In the genomic region with DNA sequence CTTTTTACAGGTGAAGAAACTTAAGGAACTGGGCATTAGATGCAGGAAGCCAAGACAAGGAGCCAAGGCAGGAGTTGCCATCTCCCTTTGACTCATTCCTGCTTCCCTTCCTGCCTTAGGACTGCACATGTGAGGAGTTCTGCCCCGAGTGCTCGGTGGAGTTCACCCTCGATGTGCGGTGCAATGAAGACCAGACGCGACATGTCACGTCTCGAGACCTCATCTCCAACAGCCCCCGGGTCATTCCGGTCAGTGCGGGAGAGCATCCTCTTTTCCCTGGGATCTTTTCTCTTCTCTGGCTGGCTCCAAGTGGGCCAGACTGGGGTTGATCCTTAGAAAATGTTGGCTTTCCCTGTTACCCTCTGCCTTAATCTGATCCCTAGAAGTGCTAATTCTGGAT, we compare ENCODE assay signal across 15 cellular contexts. TPM values are rescaled to one million over a fixed set of nuclear protein-coding genes. Genes with fewer than 3 reads are reported as not detected.
DNase-seq lines count a peak whose midpoint lies in the region; ATAC-seq and TF ChIP-seq lines count a peak whose summit lies in the region.
"Had no signal": no experiment of that assay in that cellular context is flagged by ENCODE, and none has a peak within 500 bp of the region (broad histone marks: within the 10 kb centered on the region; RNA-seq: fewer than 3 reads in every experiment).

No MANE protein-coding gene starts in this region.

- no peak overlapping the region for H3K14ac ChIP-seq in H9 (ENCODE audit: insufficient read depth, low read length)

- H2AK5ac ChIP-seq in H9 (ENCODE audit: insufficient read length, low read length) = no peak overlapping the region

- no peak overlapping the region for H2AFZ ChIP-seq in H9 (ENCODE audit: low read length)
- H2AFZ ChIP-seq: GM23248 had no signal

- H3K27me3 Mint-ChIP-seq in activated T-cell treated with anti-CD3 and anti-CD28 coated beads, Interleukin-2, amount 50 U/mL, for 24 hours = no peaks in the 10 kb centered on the region
- H3K27me3 Mint-ChIP-seq in activated T-cell treated with anti-CD3 and anti-CD28 coated beads, Interleukin-2, amount 50 U/mL, for 4 hours (ENCODE audit: low read depth) = no peaks in the 10 kb centered on the region
- H3K27me3 Mint-ChIP-seq in H9 (ENCODE audit: low read depth) (no peaks in the 10 kb centered on the region), memory B cell (no peaks in the 10 kb centered on the region)
- H3K27me3 Mint-ChIP-seq: CD4-positive, CD25-positive, alpha-beta regulatory T cell had no signal

- H3K79me2 ChIP-seq in H9 (ENCODE audit: insufficient read depth, low read length) = no peaks in the 10 kb centered on the region

- peaks cover 83% of the 10 kb centered on the region for H3K36me3 Mint-ChIP-seq in activated T-cell treated with anti-CD3 and anti-CD28 coated beads, Interleukin-2, amount 50 U/mL, for 24 hours (ENCODE audit: low read depth)
- H3K36me3 Mint-ChIP-seq in activated T-cell treated with anti-CD3 and anti-CD28 coated beads, Interleukin-2, amount 50 U/mL, for 4 hours (ENCODE audit: insufficient read depth) = peaks cover 42% of the 10 kb centered on the region
- H3K36me3 Mint-ChIP-seq in H9 (ENCODE audit: insufficient read depth in 1 of 3, low read depth in 3 of 3) = peaks cover 42 to 80% (median 73%) of the 10 kb centered on the region in 3 experiments
- peaks cover 39% of the 10 kb centered on the region for H3K36me3 Mint-ChIP-seq in memory B cell

- no peak overlapping the region for H3K18ac ChIP-seq in H9 (ENCODE audit: insufficient read length, low read depth, low read length)

- H3K9me3 ChIP-seq in H9 (ENCODE audit: control insufficient read depth, low read depth, low read length) = no peaks in the 10 kb centered on the region
- H3K9me3 ChIP-seq in spleen = no peaks in the 10 kb centered on the region
- no peaks in the 10 kb centered on the region for H3K9me3 ChIP-seq in stomach
- no peaks in the 10 kb centered on the region for H3K9me3 ChIP-seq in gastroesophageal sphincter
- H3K9me3 ChIP-seq: BLaER1 treated with 17β-estradiol and CSF1 and Interleukin-3, amounts not matched to agents 10 nM and 100 nM had no signal

- H2BK5ac ChIP-seq in H9 (ENCODE audit: insufficient read length, low read length) = no peak overlapping the region

- no peak overlapping the region for H3K23ac ChIP-seq in H9 (ENCODE audit: insufficient read length, low read depth, low read length)

- H3K27ac Mint-ChIP-seq in activated T-cell treated with anti-CD3 and anti-CD28 coated beads, Interleukin-2, amount 50 U/mL, for 24 hours = peak overlapping the region; percentile 63
- H3K27ac Mint-ChIP-seq in H9 = no peak overlapping the region
- H3K27ac Mint-ChIP-seq in memory B cell = peak overlapping the region; percentile 20
- H3K27ac Mint-ChIP-seq: CD4-positive, CD25-positive, alpha-beta regulatory T cell had no signal

- no peaks in the 10 kb centered on the region for H3K23me2 ChIP-seq in H9 (ENCODE audit: insufficient read length, low read depth, low read length, poor library complexity, severe bottlenecking)

- H3K36me3 ChIP-seq in spleen = peaks cover 0 to 100% (median 75%) of the 10 kb centered on the region in 6 donors
- H3K36me3 ChIP-seq in stomach = peaks cover 62 to 100% (median 99%) of the 10 kb centered on the region in 4 donors
- peaks cover 0 to 100% of the 10 kb centered on the region in 2 donors for H3K36me3 ChIP-seq in gastroesophageal sphincter

- intact Hi-C loops in spleen (cut with DNase I; ENCODE audit: low total_unique reads) (loop anchor here (10.0 kb wide), 1 partner anchor 46 kb away; no protein-coding TSS in a partner anchor), stomach (cut with DNase I; ENCODE audit: low total_unique reads) (no loop called here)

- no peak overlapping the region for H3K27ac ChIP-seq in H9 (ENCODE audit: insufficient read length, low read depth, low read length)
- H3K27ac ChIP-seq in spleen = no peak overlapping the region
- no peak overlapping the region for H3K27ac ChIP-seq in stomach
- H3K27ac ChIP-seq in gastroesophageal sphincter = no peak overlapping the region
- H3K27ac ChIP-seq: BLaER1 treated with 17β-estradiol and CSF1 and Interleukin-3, amounts not matched to agents 10 nM and 100 nM; GM23248 had no signal

- no peak for ATAC-seq in activated T-cell treated with anti-CD3 and anti-CD28 coated beads, Interleukin-2, amount 50 U/mL, for 4 hours
- ATAC-seq in memory B cell (ENCODE audit: low read depth) (no peak), GM21737 (IDR thresholded peaks at IDR 0.05; ENCODE audit: unreplicated experiment) (no peak), gastroesophageal sphincter (no peak)

- no peak for TF ChIP-seq POLR2A in spleen (IDR thresholded peaks at IDR 0.05)
- TF ChIP-seq POLR2A in stomach (IDR thresholded peaks at IDR 0.05) = no peak
- TF ChIP-seq POLR2A in gastroesophageal sphincter (IDR thresholded peaks at IDR 0.05) = no peak

- H2BK20ac ChIP-seq in H9 (ENCODE audit: low read depth, low read length, poor library complexity, severe bottlenecking) = no peak overlapping the region

- no peaks in the 10 kb centered on the region for H4K20me1 ChIP-seq in H9 (ENCODE audit: control insufficient read depth, insufficient read depth, insufficient read length)

- H3K56ac ChIP-seq in H9 (ENCODE audit: insufficient read length, low read depth, low read length) = no peak overlapping the region

- H3K79me1 ChIP-seq in H9 (ENCODE audit: insufficient read depth, low read depth, low read length, poor library complexity, severe bottlenecking) = no peaks in the 10 kb centered on the region

- no peak overlapping the region for H3K4ac ChIP-seq in H9 (ENCODE audit: low read depth, low read length)

- TF ChIP-seq EP300 in stomach (IDR thresholded peaks at IDR 0.05) (no peak), gastroesophageal sphincter (IDR thresholded peaks at IDR 0.05) (no peak)

- H3K4me3 ChIP-seq in spleen (no peak overlapping the region), stomach (no peak overlapping the region), gastroesophageal sphincter (no peak overlapping the region)
- H3K4me3 ChIP-seq: BLaER1 treated with 17β-estradiol and CSF1 and Interleukin-3, amounts not matched to agents 10 nM and 100 nM; GM23248 had no signal

- H2BK120ac ChIP-seq in H9 (ENCODE audit: low read depth, low read length, poor library complexity, severe bottlenecking) = no peak overlapping the region

- TF ChIP-seq CTCF in H9 (conservative IDR thresholded peaks at IDR 0.05) = no peak
- TF ChIP-seq CTCF in spleen (IDR thresholded peaks at IDR 0.05 in 8 of 11, conservative IDR thresholded peaks at IDR 0.05 in 3 of 11) = no peak
- no peak for TF ChIP-seq CTCF in stomach (IDR thresholded peaks at IDR 0.05)
- no peak for TF ChIP-seq CTCF in gastroesophageal sphincter (IDR thresholded peaks at IDR 0.05)

- no peaks in the 10 kb centered on the region for H3K9me3 Mint-ChIP-seq in activated T-cell treated with anti-CD3 and anti-CD28 coated beads, Interleukin-2, amount 50 U/mL, for 24 hours
- no peaks in the 10 kb centered on the region for H3K9me3 Mint-ChIP-seq in activated T-cell treated with anti-CD3 and anti-CD28 coated beads, Interleukin-2, amount 50 U/mL, for 4 hours
- H3K9me3 Mint-ChIP-seq in H9 (no peaks in the 10 kb centered on the region), memory B cell (no peaks in the 10 kb centered on the region)

- H3K4me1 ChIP-seq in H9 (ENCODE audit: insufficient read depth, low read length) (peaks cover 10% of the 10 kb centered on the region; the same call in 1 of the 2 replicates), spleen (peaks cover 6 to 72% (median 47%) of the 10 kb centered on the region in 6 donors), stomach (peaks cover 26 to 60% (median 48%) of the 10 kb centered on the region in 4 donors), gastroesophageal sphincter (peaks cover 0 to 37% (median 11%) of the 10 kb centered on the region in 3 donors)

- no peak overlapping the region for H3T11ph ChIP-seq in H9 (ENCODE audit: low read length)

- no peak for DNase-seq in activated T-cell treated with anti-CD3 and anti-CD28 coated beads, Interleukin-2, amount 50 U/mL, for 24 hours
- DNase-seq in activated T-cell treated with anti-CD3 and anti-CD28 coated beads, Interleukin-2, amount 50 U/mL, for 4 hours = no peak
- peak; percentile 7 for DNase-seq in H9
- DNase-seq in memory B cell (ENCODE audit: low spot score in 2 of 2) = no peak
- DNase-seq in spleen = peak; percentile 65
- no peak for DNase-seq in stomach
- DNase-seq: 8988T; ACHN; CD4-positive, CD25-positive, alpha-beta regulatory T cell; DMS53; GF-D8; GM23248 had no signal

- no peak overlapping the region for H3K4me2 ChIP-seq in H9 (ENCODE audit: insufficient read depth, insufficient read length, low read length)
- H3K4me2 ChIP-seq: BLaER1 treated with 17β-estradiol and CSF1 and Interleukin-3, amounts not matched to agents 10 nM and 100 nM had no signal

- no peak overlapping the region for H3K9ac ChIP-seq in H9 (ENCODE audit: extremely low read depth, insufficient read length, low read length)
- H3K9ac ChIP-seq: BLaER1 treated with 17β-estradiol and CSF1 and Interleukin-3, amounts not matched to agents 10 nM and 100 nM; GM23248 had no signal

- no peak overlapping the region for H3K4me3 Mint-ChIP-seq in activated T-cell treated with anti-CD3 and anti-CD28 coated beads, Interleukin-2, amount 50 U/mL, for 24 hours
- H3K4me3 Mint-ChIP-seq in activated T-cell treated with anti-CD3 and anti-CD28 coated beads, Interleukin-2, amount 50 U/mL, for 4 hours = no peak overlapping the region
- H3K4me3 Mint-ChIP-seq in H9 = no peak overlapping the region
- no peak overlapping the region for H3K4me3 Mint-ChIP-seq in memory B cell

- H4K8ac ChIP-seq in H9 (replicated peaks; ENCODE audit: insufficient read length, low read depth, low read length) = no peak overlapping the region

- no peak overlapping the region for H4K5ac ChIP-seq in H9 (ENCODE audit: insufficient read length, low read depth, low read length)

- H3K4me1 Mint-ChIP-seq in activated T-cell treated with anti-CD3 and anti-CD28 coated beads, Interleukin-2, amount 50 U/mL, for 24 hours (ENCODE audit: low read depth) = peaks cover 21% of the 10 kb centered on the region
- peaks cover 10% of the 10 kb centered on the region for H3K4me1 Mint-ChIP-seq in activated T-cell treated with anti-CD3 and anti-CD28 coated beads, Interleukin-2, amount 50 U/mL, for 4 hours (ENCODE audit: low read depth)
- H3K4me1 Mint-ChIP-seq in H9 (peaks cover 17 to 20% of the 10 kb centered on the region in 2 experiments), memory B cell (peaks cover 13% of the 10 kb centered on the region)

- no peak overlapping the region for H2BK12ac ChIP-seq in H9 (ENCODE audit: insufficient read length, low read depth, low read length)

- H2BK15ac ChIP-seq in H9 (ENCODE audit: low read depth, low read length) = no peak overlapping the region

- H4K91ac ChIP-seq in H9 (ENCODE audit: insufficient read length, low read depth, low read length) = no peak overlapping the region

- H3K27me3 ChIP-seq in H9 (ENCODE audit: insufficient read depth, low read length) = no peaks in the 10 kb centered on the region
- H3K27me3 ChIP-seq in spleen (replicated peaks in 1 of 7) = no peaks in the 10 kb centered on the region
- no peaks in the 10 kb centered on the region for H3K27me3 ChIP-seq in stomach
- H3K27me3 ChIP-seq in gastroesophageal sphincter = no peaks in the 10 kb centered on the region
- H3K27me3 ChIP-seq: BLaER1 treated with 17β-estradiol and CSF1 and Interleukin-3, amounts not matched to agents 10 nM and 100 nM had no signal

- WGBS in H9 (ENCODE audit: extremely low coverage, insufficient read length, low lambda C conversion rate) = no CpG with 5 or more reads among the region's 11 CpGs
- 83 to 99% (median 89%) methylated on average over 11 of the region's 11 CpGs for WGBS in spleen, 5 donors
- 84 to 94% (median 90%) methylated on average over 11 of the region's 11 CpGs for WGBS in stomach, 5 donors
- 78 to 86% methylated on average over 6 to 9 of the region's 11 CpGs for WGBS in gastroesophageal sphincter (ENCODE audit: low coverage in 1 of 2), 2 donors

RNA-seq across cellular contexts. Expression of a gene that starts 6.6 kb away (rescaled TPM):
- total RNA-seq in activated T-cell treated with anti-CD3 and anti-CD28 coated beads, Interleukin-2, amount 50 U/mL, for 4 hours = 100 to 1,000 TPM; 117 to 130 (median 129) TPM
- total RNA-seq in H9 (2021) = 85.6 and 86.0 TPM in 2 replicates
- 10 to 100 TPM; 42.3 to 75.6 (median 52.7) TPM for total RNA-seq in spleen
- polyA plus RNA-seq in spleen = 10 to 100 TPM; 23.2 to 42.7 (median 35.0) TPM
- total RNA-seq in stomach = 100 to 1,000 TPM in 2 of 5 donors, 10 to 100 TPM in 3; 60.0 to 162 (median 84.4) TPM
- 10 to 100 TPM; 31.8 to 56.1 (median 48.9) TPM for polyA plus RNA-seq in stomach
- total RNA-seq in gastroesophageal sphincter = 100 to 1,000 TPM in 2 of 4 donors, 10 to 100 TPM in 2; 80.0 to 141 (median 100.0) TPM

RNA-seq across cellular contexts. Expression of a gene that starts 17.2 kb away (rescaled TPM):
- 1 to 10 TPM; 1.1 to 2.6 (median 1.6) TPM for total RNA-seq in activated T-cell treated with anti-CD3 and anti-CD28 coated beads, Interleukin-2, amount 50 U/mL, for 4 hours
- total RNA-seq in H9 (2021) (13.1 and 13.2 TPM in 2 replicates), spleen (10 to 100 TPM in 6 of 7 donors, 1 to 10 TPM in 1; 7.3 to 19.8 (median 16.1) TPM), stomach (10 to 100 TPM; 11.2 to 51.0 (median 23.9) TPM), gastroesophageal sphincter (10 to 100 TPM; 16.6 to 36.6 (median 26.6) TPM)
- polyA plus RNA-seq in spleen (10 to 100 TPM in 1 of 3 donors, 1 to 10 TPM in 2; 4.1 to 10.0 (median 5.5) TPM), stomach (10 to 100 TPM; 21.5 to 55.9 (median 44.6) TPM)

RNA-seq across cellular contexts. Expression of a gene that starts 21.8 kb away (rescaled TPM):
- 10 to 100 TPM; 44.5 to 47.2 (median 47.0) TPM for total RNA-seq in activated T-cell treated with anti-CD3 and anti-CD28 coated beads, Interleukin-2, amount 50 U/mL, for 4 hours
- total RNA-seq in H9 (2021) (31.7 and 32.9 TPM in 2 replicates), spleen (10 to 100 TPM; 25.8 to 39.9 (median 29.6) TPM), stomach (100 to 1,000 TPM in 1 of 5 donors, 10 to 100 TPM in 4; 40.6 to 108 (median 58.9) TPM), gastroesophageal sphincter (100 to 1,000 TPM in 1 of 4 donors, 10 to 100 TPM in 3; 45.0 to 122 (median 84.9) TPM)
- polyA plus RNA-seq in spleen (10 to 100 TPM; 32.2 to 34.9 (median 34.4) TPM), stomach (10 to 100 TPM; 56.4 to 79.3 (median 74.5) TPM)

RNA-seq across cellular contexts. Expression of a gene that starts 21.9 kb away (rescaled TPM):
- total RNA-seq in activated T-cell treated with anti-CD3 and anti-CD28 coated beads, Interleukin-2, amount 50 U/mL, for 4 hours = 100 to 1,000 TPM in 1 of 3 donors, 10 to 100 TPM in 2; 75.9 to 100 (median 92.2) TPM
- total RNA-seq in H9 (2021) (82.8 and 85.3 TPM in 2 replicates), spleen (10 to 100 TPM; 21.4 to 39.8 (median 31.3) TPM), stomach (100 to 1,000 TPM in 1 of 5 donors, 10 to 100 TPM in 4; 14.0 to 146 (median 37.7) TPM), gastroesophageal sphincter (10 to 100 TPM; 19.1 to 32.4 (median 25.8) TPM)
- polyA plus RNA-seq in spleen (10 to 100 TPM; 19.6 to 28.4 (median 22.1) TPM), stomach (10 to 100 TPM; 18.6 to 35.9 (median 29.6) TPM)

Comparison
In these comparisons a context has a peak if more than half of its experiments do, and no peak if none do; other contexts are left out.
1. DNase-seq: peak in H9 (single experiment) and spleen (single experiment); none in activated T-cell treated with anti-CD3 and anti-CD28 coated beads, Interleukin-2, amount 50 U/mL, for 24 hours (single experiment), activated T-cell treated with anti-CD3 and anti-CD28 coated beads, Interleukin-2, amount 50 U/mL, for 4 hours (single experiment), memory B cell (0 of 2) and stomach (single experiment).
2. H3K27ac Mint-ChIP-seq: peak in activated T-cell treated with anti-CD3 and anti-CD28 coated beads, Interleukin-2, amount 50 U/mL, for 24 hours (single experiment) and memory B cell (single experiment); none in H9 (0 of 3).